8 cellular contexts compared by ENCODE assay signal in the genomic region with DNA sequence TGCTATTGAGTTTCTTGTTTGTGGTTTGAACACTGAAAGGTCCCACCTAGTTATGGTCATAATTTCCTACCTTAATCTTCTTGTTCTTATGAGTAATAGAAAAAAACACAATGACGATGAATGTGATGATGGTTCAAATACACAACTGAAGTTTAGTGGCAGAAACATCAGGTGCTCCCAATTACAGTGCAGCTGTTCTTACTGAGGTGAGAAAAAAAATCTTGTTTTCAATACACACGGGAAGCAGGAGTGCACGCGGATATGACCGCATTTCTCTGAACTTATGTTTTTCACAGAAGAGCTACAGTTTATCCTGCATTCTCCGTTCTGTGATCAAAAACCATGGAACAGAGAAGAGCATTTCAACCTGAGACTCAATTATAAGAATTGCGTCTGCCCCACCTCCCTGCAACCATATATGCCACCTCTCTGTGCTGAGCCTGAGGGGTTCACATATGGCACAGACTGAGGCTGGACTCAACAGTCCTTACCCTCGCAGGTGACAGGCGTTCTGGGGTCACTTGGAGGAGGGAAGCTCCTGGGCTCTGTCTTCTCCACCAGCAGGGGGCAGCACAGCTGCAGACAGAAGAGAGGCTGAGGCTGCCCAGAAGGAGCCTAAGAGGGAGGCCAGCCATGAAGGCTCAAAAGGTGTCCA.
DNase-seq lines count a peak whose midpoint lies in the region; ATAC-seq, FAIRE-seq and TF ChIP-seq lines count a peak whose summit lies in the region.

No MANE protein-coding gene starts in this region.

- no peaks in the 10 kb centered on the region for H3K27me3 ChIP-seq in trophoblast cell (ENCODE audit: insufficient read depth, low read length)

- peaks cover 24% of the 10 kb centered on the region for H3K27me3 Mint-ChIP-seq in type B pancreatic cell

- no peak overlapping the region for H3K4me2 ChIP-seq in trophoblast cell (ENCODE audit: low read length)

- no peaks in the 10 kb centered on the region for H3K36me3 ChIP-seq in trophoblast cell (ENCODE audit: control insufficient read depth in 1 of 2, insufficient read depth in 2 of 2, low read length in 2 of 2)

- TF ChIP-seq CTCF in fibroblast of the aortic adventitia (IDR thresholded peaks at IDR 0.05; ENCODE audit: insufficient read depth, low read length), result peak; percentile 89
- peak; percentile 83 for TF ChIP-seq CTCF in type B pancreatic cell (conservative IDR thresholded peaks at IDR 0.05)

- H3K4me1 Mint-ChIP-seq in type B pancreatic cell (ENCODE audit: unreplicated experiment), result no peaks in the 10 kb centered on the region

- no peaks in the 10 kb centered on the region for H3K79me1 ChIP-seq in trophoblast cell (ENCODE audit: low read length)

- H4K12ac ChIP-seq in trophoblast cell (ENCODE audit: low read depth, low read length), result no peak overlapping the region

- H3K27ac Mint-ChIP-seq in type B pancreatic cell, result no peak overlapping the region

- no peak overlapping the region for H4K8ac ChIP-seq in trophoblast cell (ENCODE audit: low read depth, low read length)

- no peak overlapping the region for H2BK120ac ChIP-seq in trophoblast cell (ENCODE audit: insufficient read depth, low read length, poor library complexity)

- H2BK5ac ChIP-seq in trophoblast cell (ENCODE audit: low read depth, low read length, poor library complexity), result no peak overlapping the region

- no peak overlapping the region for H3K18ac ChIP-seq in trophoblast cell (ENCODE audit: low read length)

- H3K4me3 ChIP-seq in fibroblast of the aortic adventitia (ENCODE audit: low read depth, low read length) (no peak overlapping the region), trophoblast cell (ENCODE audit: low read depth, low read length) (no peak overlapping the region)

- no peak overlapping the region for H2AK5ac ChIP-seq in trophoblast cell (ENCODE audit: low read length)

- H3K4me3 Mint-ChIP-seq in type B pancreatic cell, result no peak overlapping the region

- in situ Hi-C loops in ACHN (cut with HindIII; ENCODE audit: low pct_ligation_motif_present, low pct_unique_long_range_greater_than_20kb, low sequenced_read_pairs), result no loop called here

- ATAC-seq in GM21526 (IDR thresholded peaks at IDR 0.05; ENCODE audit: low FRiP score, unreplicated experiment), result no peak

- H3K79me2 ChIP-seq in trophoblast cell (ENCODE audit: control insufficient read depth, insufficient read depth, low read length, poor library complexity), result no peaks in the 10 kb centered on the region

- no peak overlapping the region for H4K91ac ChIP-seq in trophoblast cell (ENCODE audit: low read depth, low read length)

- H3K4me1 ChIP-seq in trophoblast cell (ENCODE audit: control insufficient read depth in 1 of 2, insufficient read depth in 2 of 2, low read length in 2 of 2), result no peaks in the 10 kb centered on the region

- no peak overlapping the region for H3K9ac ChIP-seq in trophoblast cell (ENCODE audit: low read length)

- no peaks in the 10 kb centered on the region for H3K36me3 Mint-ChIP-seq in type B pancreatic cell

- H3K9me3 Mint-ChIP-seq in type B pancreatic cell, result no peaks in the 10 kb centered on the region

- no peak overlapping the region for H3K23ac ChIP-seq in trophoblast cell (ENCODE audit: low read length)

- H3K9me3 ChIP-seq in trophoblast cell (ENCODE audit: insufficient read depth, low read depth, low read length), result peaks cover 2% of the 10 kb centered on the region

- H3K27ac ChIP-seq in trophoblast cell (ENCODE audit: low read depth, low read length), result no peak overlapping the region

- H3K4ac ChIP-seq in trophoblast cell (ENCODE audit: low read depth, low read length), result no peak overlapping the region

- FAIRE-seq in GM18507 (lab: Jason Lieb, UNC), result peak; percentile 82

- no peak overlapping the region for H2AFZ ChIP-seq in trophoblast cell (ENCODE audit: insufficient read depth, low read length, poor library complexity)

- H2BK12ac ChIP-seq in trophoblast cell (ENCODE audit: low read length), result no peak overlapping the region

- DNase-seq in ACHN (peak; percentile 54), GM18507 (ENCODE audit: extremely low spot score, insufficient read length, low read depth) (no peak), NOMO-1 treated with dmso at 0.1 percent for 144 hours (lab: John Stamatoyannopoulos, UW; ENCODE audit: unreplicated experiment) (peak; percentile 9), activated T-cell treated with anti-CD3 and anti-CD28 coated beads for 4 hours (peak; percentile 47), fibroblast of the aortic adventitia (ENCODE audit: low read depth) (peak; percentile 56), trophoblast cell (peak; percentile 40 to 76), type B pancreatic cell (ENCODE audit: extremely low spot score, unreplicated experiment) (no peak)

- H3K14ac ChIP-seq in trophoblast cell (ENCODE audit: low read length), result no peak overlapping the region

- WGBS in trophoblast cell (ENCODE audit: extremely low coverage, insufficient coverage, insufficient read length), result no CpG with 5 or more reads among the region's 9 CpGs

Comparison
In these comparisons a context has a peak if more than half of its experiments do, and no peak if none do; other contexts are left out.
1. DNase-seq: peak in ACHN (single experiment), NOMO-1 treated with dmso at 0.1 percent for 144 hours (single experiment), activated T-cell treated with anti-CD3 and anti-CD28 coated beads for 4 hours (single experiment), fibroblast of the aortic adventitia (single experiment) and trophoblast cell (2 of 2); none in GM18507 (single experiment) and type B pancreatic cell (single experiment).